ENCODE assay signal across 8 cellular contexts in genomic region chr1:165369255-165369848, GRCh38. TPM values are rescaled to one million over a fixed set of nuclear protein-coding genes. Genes with fewer than 3 reads are reported as not detected.
DNase-seq lines count a peak whose midpoint lies in the region; ATAC-seq and TF ChIP-seq lines count a peak whose summit lies in the region.

No MANE protein-coding gene starts in this region.

- ATAC-seq in HG03342 (IDR thresholded peaks at IDR 0.05; ENCODE audit: unreplicated experiment), result peak; percentile 73
- ATAC-seq in Panc1, result peak; percentile 75
- peak; percentile 68 for ATAC-seq in sciatic nerve
- no peak for ATAC-seq in HG03457 (IDR thresholded peaks at IDR 0.05; ENCODE audit: unreplicated experiment)

- CTCF ChIA-PET in Panc1 (lab: Charles Lee), result interaction anchor here (3.4 kb wide), 1 partner anchor 240 kb away, joined by 11 read pairs; no protein-coding TSS in a partner anchor

- H3K4me1 ChIP-seq in Panc1 (ENCODE audit: control insufficient read depth, insufficient read depth, low read length) (no peaks in the 10 kb centered on the region), cardiac muscle cell (ENCODE audit: low read depth) (no peaks in the 10 kb centered on the region)

- H3K9me3 ChIP-seq in Panc1 (ENCODE audit: control insufficient read depth, insufficient read depth, low read depth, low read length), result no peaks in the 10 kb centered on the region
- H3K9me3 ChIP-seq in cardiac muscle cell (ENCODE audit: low read depth), result no peaks in the 10 kb centered on the region

- no peak overlapping the region for H3K4me3 ChIP-seq in AG10803 (ENCODE audit: low read length)
- H3K4me3 ChIP-seq in Panc1 (ENCODE audit: low read depth in 2 of 2, low read length in 2 of 2), result no peak overlapping the region
- H3K4me3 ChIP-seq in cardiac muscle cell, result no peak overlapping the region

- H3K27me3 ChIP-seq in Panc1 (ENCODE audit: control insufficient read depth, insufficient read depth, low read length), result peaks cover 8% of the 10 kb centered on the region; the same call in 1 of the 2 replicates
- H3K27me3 ChIP-seq in cardiac muscle cell, result peaks cover 80% of the 10 kb centered on the region

- H3K36me3 ChIP-seq in Panc1 (ENCODE audit: control insufficient read depth, insufficient read depth, low read length) (no peaks in the 10 kb centered on the region), cardiac muscle cell (no peaks in the 10 kb centered on the region)

- no TSS peak for BruUV-seq in Panc1 (replicated peaks; lab: Mats Ljungman, UMichigan)

- in situ Hi-C loops in GM13977 (cut with MboI; ENCODE audit: low pct_unique_long_range_greater_than_20kb, low sequenced_read_pairs, unreplicated experiment), result no loop called here
- in situ Hi-C loops in Panc1 (cut with HindIII; ENCODE audit: low pct_unique_long_range_greater_than_20kb, low sequenced_read_pairs), result no loop called here

- peak; percentile 89 for TF ChIP-seq CTCF in AG10803 (conservative IDR thresholded peaks at IDR 0.05; ENCODE audit: low read length)
- TF ChIP-seq CTCF in GM13977 (IDR thresholded peaks at IDR 0.05; ENCODE audit: extremely low read depth, insufficient read depth, missing control alignments), result peak; percentile 89
- TF ChIP-seq CTCF in Panc1 (IDR thresholded peaks at IDR 0.05), result peak; percentile 96
- TF ChIP-seq CTCF in cardiac muscle cell (IDR thresholded peaks at IDR 0.05; ENCODE audit: low read depth, low read length), result peak; percentile 92

- POLR2A ChIA-PET in Panc1 (lab: Charles Lee), result no interaction called here

- no peak overlapping the region for H3K27ac ChIP-seq in Panc1 (ENCODE audit: low read length)
- H3K27ac ChIP-seq in cardiac muscle cell, result no peak overlapping the region

- DNase-seq in AG10803 (ENCODE audit: low read depth) (peak; percentile 57), GM13977 (ENCODE audit: low spot score) (peak; percentile 62), Panc1 (ENCODE audit: low read depth, low spot score) (peak; percentile 36), cardiac muscle cell (ENCODE audit: low read depth in 1 of 2, low spot score in 1 of 2) (peak; percentile 54 to 71), sciatic nerve (ENCODE audit: low spot score) (peak; percentile 80)
- DNase-seq in activated naive CD4-positive, alpha-beta T cell treated with Interleukin-2 at 50 U/mL for 16 hours, result peak; percentile 59

- intact Hi-C loops in Panc1 (cut with micrococcal nuclease; ENCODE audit: unreplicated experiment), result loop anchor here (2.0 kb wide), 1 partner anchor 111 kb away; no protein-coding TSS in a partner anchor
- intact Hi-C loops in sciatic nerve (cut with DNase I), result loop anchor here (5.0 kb wide), 1 partner anchor 227 kb away; no protein-coding TSS in a partner anchor

RNA-seq across cellular contexts. Expression of gene LMX1A, which starts 12.8 kb away (rescaled TPM):
- total RNA-seq in Panc1 (2021; ENCODE audit: unreplicated experiment), result not detected
- polyA plus RNA-seq in Panc1 (2012; ENCODE audit: insufficient read length), result not detected
- not detected in 2 replicates for total RNA-seq in cardiac muscle cell
- polyA plus RNA-seq in cardiac muscle cell, result not detected in 2 replicates
- 0.22 TPM for total RNA-seq in sciatic nerve
